16 cellular contexts compared by ENCODE assay signal in genomic region chr5:6758706-6759105, GRCh38. TPM values are rescaled to one million over a fixed set of nuclear protein-coding genes. Genes with fewer than 3 reads are reported as not detected.
DNase-seq lines count a peak whose midpoint lies in the region; ATAC-seq, FAIRE-seq and TF ChIP-seq lines count a peak whose summit lies in the region.
"Had no signal": no experiment of that assay in that cellular context is flagged by ENCODE, and none has a peak within 500 bp of the region (broad histone marks: within the 10 kb centered on the region; RNA-seq: fewer than 3 reads in every experiment).

No MANE protein-coding gene starts in this region.

- H3K36me3 ChIP-seq in right lobe of liver = peaks cover 0 to 21% (median 6%) of the 10 kb centered on the region in 4 donors
- H3K36me3 ChIP-seq in sigmoid colon = peaks cover 19 to 54% (median 32%) of the 10 kb centered on the region in 4 donors

- H3K4me3 ChIP-seq in right lobe of liver = no peak overlapping the region
- no peak overlapping the region for H3K4me3 ChIP-seq in sigmoid colon
- H3K4me3 ChIP-seq: GM23248 had no signal

- no peak overlapping the region for H3K4me3 Mint-ChIP-seq in T-helper 17 cell
- H3K4me3 Mint-ChIP-seq: B cell; CD4-positive, alpha-beta T cell had no signal

- H3K27ac ChIP-seq in right lobe of liver (peak overlapping the region in 2 of 3 donors; percentile 17 to 75), sigmoid colon (no peak overlapping the region)
- H3K27ac ChIP-seq: GM23248 had no signal

- intact Hi-C loops in right lobe of liver (cut with DNase I) = no loop called here
- intact Hi-C loops in sigmoid colon (cut with DNase I) = no loop called here

- DNase-seq in GM12891 (ENCODE audit: insufficient read length, low spot score) (no peak), T-helper 17 cell (no peak), right lobe of liver (no peak), sigmoid colon (peak; percentile 54)
- DNase-seq in activated CD4-positive, alpha-beta T cell treated with anti-CD3 and anti-CD28 coated beads, Interleukin-2, amount 50 U/mL, for 1 hour = no peak
- DNase-seq: C1 segment of cervical spinal cord; CD4-positive, alpha-beta T cell; DMS153; DMS79 treated with DMSO at 0.1 percent for 48 hours; GM23248 had no signal

- no peak for ATAC-seq in T-helper 17 cell
- no peak for ATAC-seq in right lobe of liver
- ATAC-seq in HG02870 (IDR thresholded peaks at IDR 0.05; ENCODE audit: unreplicated experiment) = no peak
- ATAC-seq in GM18511 (IDR thresholded peaks at IDR 0.05; ENCODE audit: unreplicated experiment) = no peak

- peak overlapping the region; percentile 21 for H3K27ac Mint-ChIP-seq in T-helper 17 cell
- H3K27ac Mint-ChIP-seq: B cell; CD4-positive, alpha-beta T cell had no signal

- WGBS in right lobe of liver (ENCODE audit: insufficient coverage, low coverage, low lambda C conversion rate, missing lambda C conversion rate) = 48% methylated on average over 5 of the region's 20 CpGs
- WGBS in sigmoid colon, 2 donors = 94 to 97% methylated on average over 20 of the region's 20 CpGs

- H3K4me1 ChIP-seq in right lobe of liver (peaks cover 0 to 34% (median 10%) of the 10 kb centered on the region in 4 donors), sigmoid colon (no peaks in the 10 kb centered on the region)

- H3K9me3 ChIP-seq in T-helper 17 cell (ENCODE audit: control insufficient read depth, low read length, poor library complexity, severe bottlenecking) (no peaks in the 10 kb centered on the region), right lobe of liver (no peaks in the 10 kb centered on the region), sigmoid colon (no peaks in the 10 kb centered on the region)

- TF ChIP-seq CTCF in right lobe of liver (IDR thresholded peaks at IDR 0.05) (no peak), sigmoid colon (IDR thresholded peaks at IDR 0.05) (no peak)

- no peaks in the 10 kb centered on the region for H3K27me3 Mint-ChIP-seq in T-helper 17 cell
- H3K27me3 Mint-ChIP-seq: B cell; CD4-positive, alpha-beta T cell had no signal

- no peaks in the 10 kb centered on the region for H3K4me1 Mint-ChIP-seq in T-helper 17 cell
- H3K4me1 Mint-ChIP-seq: B cell had no signal

- FAIRE-seq in GM12891 (lab: Jason Lieb, UNC) = no peak
- FAIRE-seq: A204.1, D721Med, G401.6 had no signal

- TF ChIP-seq EP300 in sigmoid colon (IDR thresholded peaks at IDR 0.05) = no peak

- no peaks in the 10 kb centered on the region for H3K27me3 ChIP-seq in right lobe of liver
- no peaks in the 10 kb centered on the region for H3K27me3 ChIP-seq in sigmoid colon

- TF ChIP-seq POLR2A in GM12891 (IDR thresholded peaks at IDR 0.05; ENCODE audit: low read depth, low read length) (0 out of 2 replicates have a peak, but pooled peaks have one; percentile 5), right lobe of liver (IDR thresholded peaks at IDR 0.05) (no peak), sigmoid colon (IDR thresholded peaks at IDR 0.05) (no peak)

- peaks cover 4% of the 10 kb centered on the region for H3K36me3 Mint-ChIP-seq in T-helper 17 cell (ENCODE audit: low read depth)

TF ChIP-seq in GM12891, 5 proteins besides CTCF, POLR2A, EP300 and RAD21:
- TF ChIP-seq TAF1 (IDR thresholded peaks at IDR 0.05; ENCODE audit: low read depth, low read length) = no peak
- TF ChIP-seq POU2F2 (IDR thresholded peaks at IDR 0.05; ENCODE audit: low read depth, low read length) = no peak
- TF ChIP-seq POLR2AphosphoS5 (IDR thresholded peaks at IDR 0.05; ENCODE audit: low read depth, low read length) = 0 out of 2 replicates have a peak, but pooled peaks have one; percentile 2
- no peak for TF ChIP-seq PAX5 (IDR thresholded peaks at IDR 0.05; ENCODE audit: insufficient read depth, low read length, severe bottlenecking)
- TF ChIP-seq SPI1 (IDR thresholded peaks at IDR 0.05; ENCODE audit: low read depth, low read length) = no peak
TF ChIP-seq in GM12891: peak in this region for 1.

RNA-seq across cellular contexts. Expression of gene TENT4A, which starts 45.5 kb away (rescaled TPM):
- polyA plus RNA-seq in GM12891 (2012; ENCODE audit: low read depth, missing spikeins) = 12.5 TPM
- total RNA-seq in T-helper 17 cell = 10 to 100 TPM; 54.7 to 59.4 TPM
- 10 to 100 TPM in 4 of 6 experiments, 1 to 10 TPM in 2; 8.5 to 23.1 (median 13.2) TPM for total RNA-seq in right lobe of liver
- 10 to 100 TPM; 14.6 to 27.4 (median 18.7) TPM for total RNA-seq in sigmoid colon
- 10 to 100 TPM in 1 of 3 donors, 1 to 10 TPM in 2; 3.0 to 12.5 (median 3.2) TPM for polyA plus RNA-seq in sigmoid colon

Comparison
In these comparisons a context has a peak if more than half of its experiments do, and no peak if none do; other contexts are left out.
1. H3K27ac ChIP-seq: peak in right lobe of liver (2 of 3); none in sigmoid colon (0 of 4).